In the genomic region with DNA sequence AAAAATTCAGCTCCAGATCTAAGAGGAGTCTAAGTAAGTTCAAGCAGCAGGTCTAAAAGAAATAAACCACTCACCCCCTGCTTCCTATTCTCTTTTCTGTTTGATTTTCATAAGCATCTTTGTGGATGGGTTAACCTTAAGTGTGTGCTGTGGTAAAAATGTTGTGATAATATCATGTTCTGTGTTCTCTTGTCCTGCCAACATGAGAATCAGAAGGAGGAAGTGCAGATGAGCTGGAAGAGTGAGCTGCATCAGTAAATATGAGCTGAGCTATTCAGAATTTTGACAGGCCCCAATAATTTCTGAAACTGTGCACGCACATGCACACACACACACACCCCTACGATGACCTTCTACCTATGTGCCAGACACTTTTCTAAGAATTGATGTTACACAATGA, we compare ENCODE assay signal across 22 cellular contexts.
A peak's percentile ranks its signal among the peaks of the same experiment; 100 is the strongest.
DNase-seq lines count a peak whose midpoint lies in the region; ATAC-seq and TF ChIP-seq lines count a peak whose summit lies in the region.
"Had no signal": no experiment of that assay in that cellular context is flagged by ENCODE, and none has a peak within 500 bp of the region (broad histone marks: within the 10 kb centered on the region; RNA-seq: fewer than 3 reads in every experiment).

No MANE protein-coding gene starts in this region.

- H3K27ac Mint-ChIP-seq in activated B cell treated with CpG ODN at 0.5 μM for 24 hours: peak overlapping the region; percentile 76
- peak overlapping the region; percentile 65 to 95 (median 88) for H3K27ac Mint-ChIP-seq in naive B cell
- peak overlapping the region; percentile 49 for H3K27ac Mint-ChIP-seq in stimulated activated naive B cell treated with anti-CD40 and anti-IgM and Interleukin-4, amounts not matched to agents 10 μg/mL and 1 μg/mL and 100 μg/mL, for 72 hours
- H3K27ac Mint-ChIP-seq: CD4-positive, alpha-beta T cell had no signal

- H3K36me3 Mint-ChIP-seq in activated B cell treated with CpG ODN at 0.5 μM for 24 hours (ENCODE audit: low read depth): peaks cover 13% of the 10 kb centered on the region
- peaks cover 8 to 24% of the 10 kb centered on the region in 2 donors for H3K36me3 Mint-ChIP-seq in naive B cell
- H3K36me3 Mint-ChIP-seq in stimulated activated naive B cell treated with anti-CD40 and anti-IgM and Interleukin-4, amounts not matched to agents 10 μg/mL and 1 μg/mL and 100 μg/mL, for 72 hours: peaks cover 4 to 16% of the 10 kb centered on the region in 2 donors

- H3K9me3 Mint-ChIP-seq in activated B cell treated with CpG ODN at 0.5 μM for 24 hours (peaks cover 9% of the 10 kb centered on the region), naive B cell (peaks cover 4 to 39% (median 27%) of the 10 kb centered on the region in 7 donors)
- peaks cover 10 to 19% of the 10 kb centered on the region in 2 donors for H3K9me3 Mint-ChIP-seq in stimulated activated naive B cell treated with anti-CD40 and anti-IgM and Interleukin-4, amounts not matched to agents 10 μg/mL and 1 μg/mL and 100 μg/mL, for 72 hours

- ATAC-seq in activated B cell treated with CpG ODN at 0.5 μM for 24 hours (ENCODE audit: low read depth) (no peak), naive B cell (ENCODE audit: low read depth in 2 of 2) (peak; percentile 8 to 14)
- ATAC-seq in stimulated activated naive B cell treated with anti-CD40 and anti-IgM and Interleukin-4, amounts not matched to agents 10 μg/mL and 1 μg/mL and 100 μg/mL, for 72 hours (replicated peaks): peak; percentile 20 to 51
- ATAC-seq: GM12878 had no signal

- CTCF ChIA-PET in activated B cell treated with CpG ODN at 0.5 μM for 24 hours (lab: Charles Lee): no interaction called here

- H3K4me3 ChIP-seq in dorsolateral prefrontal cortex: no peak overlapping the region
- H3K4me3 ChIP-seq: GM12878, GM23248 had no signal

- H3K27me3 ChIP-seq in dorsolateral prefrontal cortex: no peaks in the 10 kb centered on the region
- H3K27me3 ChIP-seq: BE2C; BLaER1 treated with 17β-estradiol and CSF1 and Interleukin-3, amounts not matched to agents 10 nM and 100 nM had no signal

- H3K27ac ChIP-seq in dorsolateral prefrontal cortex: no peak overlapping the region
- H3K27ac ChIP-seq: 22Rv1; BLaER1 treated with 17β-estradiol and CSF1 and Interleukin-3, amounts not matched to agents 10 nM and 100 nM; GM23248 had no signal

- H3K4me1 Mint-ChIP-seq in activated B cell treated with CpG ODN at 0.5 μM for 24 hours (peaks cover 62% of the 10 kb centered on the region), naive B cell (peaks cover 42 to 70% (median 45%) of the 10 kb centered on the region in 3 donors)
- H3K4me1 Mint-ChIP-seq in stimulated activated naive B cell treated with anti-CD40 and anti-IgM and Interleukin-4, amounts not matched to agents 10 μg/mL and 1 μg/mL and 100 μg/mL, for 72 hours: peaks cover 32 to 60% of the 10 kb centered on the region in 2 donors

- TF ChIP-seq CTCF in activated B cell treated with CpG ODN at 0.5 μM for 24 hours (IDR thresholded peaks at IDR 0.05): no peak
- TF ChIP-seq CTCF in dorsolateral prefrontal cortex (IDR thresholded peaks at IDR 0.05 in 54 of 56, conservative IDR thresholded peaks at IDR 0.05 in 2 of 56; ENCODE audit: low read depth in 1 of 56, partially characterized antibody in 56 of 56): no peak

- intact Hi-C loops in activated B cell treated with CpG ODN at 0.5 μM for 24 hours (cut with micrococcal nuclease) (loop anchor here (5.0 kb wide), 1 partner anchor 422 kb away; no protein-coding TSS in a partner anchor), dorsolateral prefrontal cortex (cut with DNase I) (no loop called here)

- POLR2A ChIA-PET in activated B cell treated with CpG ODN at 0.5 μM for 24 hours (lab: Charles Lee): interaction anchor here (0.6 to 2.0 kb wide), 4 partner anchors 60 to 430 kb away, joined by 3 to 8 read pairs (median 4); no protein-coding TSS in a partner anchor

- H3K27me3 Mint-ChIP-seq in activated B cell treated with CpG ODN at 0.5 μM for 24 hours (no peaks in the 10 kb centered on the region), naive B cell (no peaks in the 10 kb centered on the region)
- H3K27me3 Mint-ChIP-seq in stimulated activated naive B cell treated with anti-CD40 and anti-IgM and Interleukin-4, amounts not matched to agents 10 μg/mL and 1 μg/mL and 100 μg/mL, for 72 hours: no peaks in the 10 kb centered on the region
- H3K27me3 Mint-ChIP-seq: CD4-positive, alpha-beta T cell had no signal

- H3K4me3 Mint-ChIP-seq in activated B cell treated with CpG ODN at 0.5 μM for 24 hours: no peak overlapping the region
- H3K4me3 Mint-ChIP-seq in naive B cell: peak overlapping the region in 5 of 8 donors; percentile 35 to 76 (median 70)
- no peak overlapping the region for H3K4me3 Mint-ChIP-seq in stimulated activated naive B cell treated with anti-CD40 and anti-IgM and Interleukin-4, amounts not matched to agents 10 μg/mL and 1 μg/mL and 100 μg/mL, for 72 hours
- H3K4me3 Mint-ChIP-seq: CD14-positive monocyte; CD4-positive, alpha-beta T cell had no signal

- DNase-seq in DMS53 (lab: John Stamatoyannopoulos, UW) (peak; percentile 28), DMS53 treated with DMSO at 0.1 percent for 48 hours (lab: John Stamatoyannopoulos, UW; ENCODE audit: unreplicated experiment) (no peak), activated B cell treated with CpG ODN at 0.5 μM for 24 hours (no peak), naive B cell (peak; percentile 36), dorsolateral prefrontal cortex (no peak), NCI-H1417 treated with DMSO at 0.1 percent for 48 hours (lab: John Stamatoyannopoulos, UW) (no peak), NCI-H510A treated with DMSO at 0.1 percent for 48 hours (lab: John Stamatoyannopoulos, UW) (no peak)
- DNase-seq in stimulated activated naive B cell treated with anti-CD40 and anti-IgM and Interleukin-4, amounts not matched to agents 10 μg/mL and 1 μg/mL and 100 μg/mL, for 72 hours: no peak
- DNase-seq: BE2C; Calu3; CD4-positive, alpha-beta T cell; COR-L47; DMS79; EL; GDM1; GM23248; H7; HCEC 1CT had no signal

Comparison
In these comparisons a context has a peak if more than half of its experiments do, and no peak if none do; other contexts are left out.
1. DNase-seq: peak in DMS53 (single experiment) and naive B cell (single experiment); none in DMS53 treated with DMSO at 0.1 percent for 48 hours (single experiment), activated B cell treated with CpG ODN at 0.5 μM for 24 hours (single experiment), stimulated activated naive B cell treated with anti-CD40 and anti-IgM and Interleukin-4, amounts not matched to agents 10 μg/mL and 1 μg/mL and 100 μg/mL, for 72 hours (single experiment), dorsolateral prefrontal cortex (0 of 10), NCI-H1417 treated with DMSO at 0.1 percent for 48 hours (single experiment) and NCI-H510A treated with DMSO at 0.1 percent for 48 hours (single experiment).
2. H3K4me3 Mint-ChIP-seq: peak in naive B cell (5 of 8); none in activated B cell treated with CpG ODN at 0.5 μM for 24 hours (single experiment) and stimulated activated naive B cell treated with anti-CD40 and anti-IgM and Interleukin-4, amounts not matched to agents 10 μg/mL and 1 μg/mL and 100 μg/mL, for 72 hours (0 of 2).
3. Peak in every context shown above with its lines, with median percentiles within 50 percentile points of each other: H3K27ac Mint-ChIP-seq.